ENCODE assay signal across 8 cellular contexts in genomic region chr3:102179321-102180290, GRCh38.
A peak's percentile ranks its signal among the peaks of the same experiment; 100 is the strongest.
DNase-seq lines count a peak whose midpoint lies in the region; ATAC-seq and TF ChIP-seq lines count a peak whose summit lies in the region.

No MANE protein-coding gene starts in this region.

- no peak for TF ChIP-seq CTCF in spleen (IDR thresholded peaks at IDR 0.05 in 8 of 11, conservative IDR thresholded peaks at IDR 0.05 in 3 of 11)
- no peak for TF ChIP-seq CTCF in osteocyte (IDR thresholded peaks at IDR 0.05)

- no peaks in the 10 kb centered on the region for H3K9me3 ChIP-seq in spleen
- no peaks in the 10 kb centered on the region for H3K9me3 ChIP-seq in CD8-positive, alpha-beta memory T cell (ENCODE audit: low read length)

- peak; percentile 51 for ATAC-seq in GM18907 (IDR thresholded peaks at IDR 0.05; ENCODE audit: unreplicated experiment)
- ATAC-seq in HG03135 (IDR thresholded peaks at IDR 0.05; ENCODE audit: unreplicated experiment) = peak; percentile 59
- ATAC-seq in HG02970 (IDR thresholded peaks at IDR 0.05; ENCODE audit: low FRiP score, unreplicated experiment) = no peak

- 9 to 21% (median 17%) methylated on average over 8 of the region's 8 CpGs for WGBS in spleen, 5 donors

- H3K27me3 Mint-ChIP-seq in CD8-positive, alpha-beta memory T cell = peaks cover 1 to 15% of the 10 kb centered on the region in 2 donors
- no peaks in the 10 kb centered on the region for H3K27me3 Mint-ChIP-seq in osteocyte (ENCODE audit: unreplicated experiment)

- CTCF ChIA-PET in CD8-positive, alpha-beta memory T cell (lab: Charles Lee) = no interaction called here

- H3K4me1 ChIP-seq in spleen = peaks cover 19 to 51% (median 34%) of the 10 kb centered on the region in 6 donors
- peaks cover 6% of the 10 kb centered on the region for H3K4me1 ChIP-seq in CD8-positive, alpha-beta memory T cell (ENCODE audit: insufficient read depth, low read length)

- POLR2A ChIA-PET in CD8-positive, alpha-beta memory T cell (lab: Charles Lee) = no interaction called here

- no peaks in the 10 kb centered on the region for H3K36me3 Mint-ChIP-seq in CD8-positive, alpha-beta memory T cell
- no peaks in the 10 kb centered on the region for H3K36me3 Mint-ChIP-seq in osteocyte (ENCODE audit: unreplicated experiment)

- H3K27ac ChIP-seq in spleen = peak overlapping the region in 7 of 8 donors; percentile 52 to 73 (median 64)
- H3K27ac ChIP-seq in CD8-positive, alpha-beta memory T cell (ENCODE audit: low read depth, low read length) = no peak overlapping the region

- peak overlapping the region in 3 of 8 donors; percentile 4 to 37 (median 5) for H3K4me3 ChIP-seq in spleen
- H3K4me3 ChIP-seq in CD8-positive, alpha-beta memory T cell (ENCODE audit: low read length) = no peak overlapping the region

- intact Hi-C loops in spleen (cut with DNase I; ENCODE audit: low total_unique reads) = no loop called here

- no peak overlapping the region for H3K4me3 Mint-ChIP-seq in CD8-positive, alpha-beta memory T cell
- H3K4me3 Mint-ChIP-seq in osteocyte (ENCODE audit: unreplicated experiment) = no peak overlapping the region

- no peaks in the 10 kb centered on the region for H3K36me3 ChIP-seq in spleen
- H3K36me3 ChIP-seq in CD8-positive, alpha-beta memory T cell (ENCODE audit: insufficient read depth, low read length) = no peaks in the 10 kb centered on the region

- no peaks in the 10 kb centered on the region for H3K9me3 Mint-ChIP-seq in CD8-positive, alpha-beta memory T cell
- no peaks in the 10 kb centered on the region for H3K9me3 Mint-ChIP-seq in osteocyte (ENCODE audit: unreplicated experiment)

- DNase-seq in dermis blood vessel endothelial cell (peak; percentile 65), spleen (no peak), G401 (ENCODE audit: low spot score) (no peak), osteocyte (ENCODE audit: extremely low spot score, unreplicated experiment) (no peak)
- no peak for DNase-seq in CD8-positive, alpha-beta memory T cell

- in situ Hi-C loops in G401 (cut with HindIII; ENCODE audit: low sequenced_read_pairs) = no loop called here

- no peaks in the 10 kb centered on the region for H3K4me1 Mint-ChIP-seq in CD8-positive, alpha-beta memory T cell
- H3K4me1 Mint-ChIP-seq in osteocyte (ENCODE audit: unreplicated experiment) = peaks cover 20% of the 10 kb centered on the region

- H3K27ac Mint-ChIP-seq in CD8-positive, alpha-beta memory T cell = no peak overlapping the region
- no peak overlapping the region for H3K27ac Mint-ChIP-seq in osteocyte (ENCODE audit: unreplicated experiment)

- no peaks in the 10 kb centered on the region for H3K27me3 ChIP-seq in spleen (replicated peaks in 1 of 7)
- no peaks in the 10 kb centered on the region for H3K27me3 ChIP-seq in CD8-positive, alpha-beta memory T cell (ENCODE audit: insufficient read depth, low read length, poor library complexity, severe bottlenecking)

- TF ChIP-seq POLR2A in spleen (IDR thresholded peaks at IDR 0.05) = no peak
